8 cellular contexts compared by ENCODE assay signal in genomic region chr4:42568610-42569207, GRCh38.
DNase-seq lines count a peak whose midpoint lies in the region; ATAC-seq and TF ChIP-seq lines count a peak whose summit lies in the region.

No MANE protein-coding gene starts in this region.

- no peaks in the 10 kb centered on the region for H3K9me2 ChIP-seq in SK-N-SH

- WGBS in SK-N-SH (ENCODE audit: low lambda C conversion rate): 5% methylated on average over 4 of the region's 4 CpGs
- 2 to 6% (median 4%) methylated on average over 4 of the region's 4 CpGs for WGBS in heart left ventricle, 4 donors

- H3F3A ChIP-seq in SK-N-SH (replicated peaks; ENCODE audit: insufficient read depth): no peaks in the 10 kb centered on the region

- H3K4me1 Mint-ChIP-seq in activated naive CD8-positive, alpha-beta T cell treated with anti-CD3 and anti-CD28 coated beads, Interleukin-2, amount 10 ng/mL, durations not matched to agents 7 days and 5 days: no peaks in the 10 kb centered on the region

- H3K4me1 ChIP-seq in SK-N-SH (ENCODE audit: control insufficient read depth in 1 of 2, insufficient read depth in 2 of 2, low read depth in 1 of 2, low read length in 1 of 2) (peaks cover 0 to 13% of the 10 kb centered on the region in 2 experiments; a peak in 2 of 4 replicates), heart left ventricle (peaks cover 0 to 14% (median 1%) of the 10 kb centered on the region in 12 donors)

- no peak overlapping the region for H3K4me3 Mint-ChIP-seq in activated naive CD8-positive, alpha-beta T cell treated with anti-CD3 and anti-CD28 coated beads, Interleukin-2, amount 10 ng/mL, durations not matched to agents 7 days and 5 days

- H3K27me3 ChIP-seq in SK-N-SH (ENCODE audit: insufficient read depth) (no peaks in the 10 kb centered on the region), heart left ventricle (no peaks in the 10 kb centered on the region)

- ATAC-seq in activated naive CD8-positive, alpha-beta T cell treated with anti-CD3 and anti-CD28 coated beads, Interleukin-2, amount 10 ng/mL, durations not matched to agents 7 days and 5 days (ENCODE audit: low read depth): peak; percentile 85
- peak in 3 of 4 donors; percentile 79 to 84 (median 81) for ATAC-seq in heart left ventricle

- H3K4me2 ChIP-seq in SK-N-SH: no peak overlapping the region

- TF ChIP-seq POLR2A in heart left ventricle (IDR thresholded peaks at IDR 0.05): no peak

- H3K4me3 ChIP-seq in GM12875 (ENCODE audit: low read depth, low read length) (no peak overlapping the region), HFF-Myc (replicated peaks; ENCODE audit: low read depth, low read length) (no peak overlapping the region), SK-N-SH (ENCODE audit: low read depth in 2 of 2, low read length in 1 of 2) (no peak overlapping the region), heart left ventricle (no peak overlapping the region)

- no peak overlapping the region for H3K9ac ChIP-seq in SK-N-SH

- DNase-seq in HFF-Myc (ENCODE audit: extremely low read depth, low read depth) (peak; percentile 19), NAMALWA (ENCODE audit: low spot score) (peak; percentile 86), SK-N-SH (peak; percentile 64), heart left ventricle (peak in 4 of 5 donors; percentile 52 to 64 (median 62)), renal cortical epithelial cell (ENCODE audit: low read depth) (peak; percentile 75), OCI-M2 (lab: John Stamatoyannopoulos, UW; ENCODE audit: unreplicated experiment) (no peak)
- DNase-seq in activated naive CD8-positive, alpha-beta T cell treated with anti-CD3 and anti-CD28 coated beads, Interleukin-2, amount 10 ng/mL, durations not matched to agents 7 days and 5 days: no peak

- POLR2A ChIA-PET in SK-N-SH (lab: Yijun Ruan, JAX): no interaction called here
- POLR2A ChIA-PET in activated naive CD8-positive, alpha-beta T cell treated with anti-CD3 and anti-CD28 coated beads, Interleukin-2, amount 10 ng/mL, durations not matched to agents 7 days and 5 days (lab: Charles Lee): interaction anchor here (1.5 kb wide), 1 partner anchor 87 kb away, joined by 3 read pairs; no protein-coding TSS in a partner anchor

- TF ChIP-seq CTCF in GM12875 (IDR thresholded peaks at IDR 0.05; ENCODE audit: borderline replicate concordance, insufficient read depth, low read depth, low read length) (peak; percentile 59; the same call in 1 of the 2 replicates), HFF-Myc (IDR thresholded peaks at IDR 0.05; ENCODE audit: low read depth, low read length, missing control alignments) (peak; percentile 58), SK-N-SH (IDR thresholded peaks at IDR 0.05) (peak; percentile 78), heart left ventricle (IDR thresholded peaks at IDR 0.05) (peak; percentile 61 to 86 (median 77))

- peaks cover 6% of the 10 kb centered on the region for H3K36me3 Mint-ChIP-seq in activated naive CD8-positive, alpha-beta T cell treated with anti-CD3 and anti-CD28 coated beads, Interleukin-2, amount 10 ng/mL, durations not matched to agents 7 days and 5 days

- TF ChIP-seq RAD21 in SK-N-SH (IDR thresholded peaks at IDR 0.05; ENCODE audit: low read length): peak; percentile 92

- no peaks in the 10 kb centered on the region for H3K27me3 Mint-ChIP-seq in activated naive CD8-positive, alpha-beta T cell treated with anti-CD3 and anti-CD28 coated beads, Interleukin-2, amount 10 ng/mL, durations not matched to agents 7 days and 5 days

- H3K27ac Mint-ChIP-seq in activated naive CD8-positive, alpha-beta T cell treated with anti-CD3 and anti-CD28 coated beads, Interleukin-2, amount 10 ng/mL, durations not matched to agents 7 days and 5 days: no peak overlapping the region

- no peaks in the 10 kb centered on the region for H3K79me2 ChIP-seq in SK-N-SH (ENCODE audit: insufficient read depth)

- no peaks in the 10 kb centered on the region for H3K9me3 Mint-ChIP-seq in activated naive CD8-positive, alpha-beta T cell treated with anti-CD3 and anti-CD28 coated beads, Interleukin-2, amount 10 ng/mL, durations not matched to agents 7 days and 5 days

- no peaks in the 10 kb centered on the region for H3K9me3 ChIP-seq in SK-N-SH
- H3K9me3 ChIP-seq in heart left ventricle: no peaks in the 10 kb centered on the region

- H3K27ac ChIP-seq in SK-N-SH (ENCODE audit: low read depth in 2 of 2, low read length in 1 of 2) (no peak overlapping the region), heart left ventricle (no peak overlapping the region)

- TF ChIP-seq EP300 in SK-N-SH (IDR thresholded peaks at IDR 0.05; ENCODE audit: borderline replicate concordance in 1 of 2, low read depth in 1 of 2, low read length in 1 of 2): no peak

- no peaks in the 10 kb centered on the region for H3K36me3 ChIP-seq in SK-N-SH (replicated peaks in 1 of 2; ENCODE audit: control insufficient read depth in 1 of 2, insufficient read depth in 2 of 2, low read length in 1 of 2)
- peaks cover 0 to 2% (median 0%) of the 10 kb centered on the region in 9 donors for H3K36me3 ChIP-seq in heart left ventricle

- no peaks in the 10 kb centered on the region for H4K20me1 ChIP-seq in SK-N-SH (ENCODE audit: insufficient read depth)

- intact Hi-C loops in heart left ventricle (cut with DNase I): loop anchor here (1.0 to 10.0 kb wide), 12 partner anchors 88 to 299 kb away; partner anchors contain the start of gene ATP8A1 (in 3 of the 10)

- H2AFZ ChIP-seq in SK-N-SH (ENCODE audit: low read depth): no peak overlapping the region; the same call in 1 of the 2 replicates

- CTCF ChIA-PET in SK-N-SH (lab: Yijun Ruan, JAX): interaction anchor here (0.6 to 3.7 kb wide), 33 partner anchors 8 to 397 kb away, joined by 3 to 52 read pairs (median 4); partner anchors contain the start of gene ATP8A1

TF ChIP-seq in SK-N-SH, 30 proteins besides CTCF, POLR2A, EP300 and RAD21:
- TF ChIP-seq FOXJ3 (CRISPR knock-in tag; IDR thresholded peaks at IDR 0.05) (no peak), NRF1 (IDR thresholded peaks at IDR 0.05; ENCODE audit: low read depth, low read length) (no peak), RFX5 (IDR thresholded peaks at IDR 0.05; ENCODE audit: low read length) (no peak), SMC3 (IDR thresholded peaks at IDR 0.05; ENCODE audit: low read depth, low read length) (peak; percentile 89), JUND (IDR thresholded peaks at IDR 0.05) (no peak), IRF3 (IDR thresholded peaks at IDR 0.05; ENCODE audit: low read depth, low read length) (no peak)
TF ChIP-seq in SK-N-SH: peak in this region for 1.

Comparison
In these comparisons a context has a peak if more than half of its experiments do, and no peak if none do; other contexts are left out.
1. DNase-seq: peak in HFF-Myc (single experiment), NAMALWA (single experiment), SK-N-SH (single experiment), heart left ventricle (4 of 5) and renal cortical epithelial cell (single experiment); none in activated naive CD8-positive, alpha-beta T cell treated with anti-CD3 and anti-CD28 coated beads, Interleukin-2, amount 10 ng/mL, durations not matched to agents 7 days and 5 days (single experiment) and OCI-M2 (single experiment).
2. Peak in every context shown above with its lines, with median percentiles within 50 percentile points of each other: CTCF ChIP-seq.